12 cellular contexts compared by ENCODE assay signal in genomic region chr11:129249351-129249750, GRCh38. TPM values are rescaled to one million over a fixed set of nuclear protein-coding genes. Genes with fewer than 3 reads are reported as not detected.
DNase-seq lines count a peak whose midpoint lies in the region; ATAC-seq and TF ChIP-seq lines count a peak whose summit lies in the region.
"Had no signal": no experiment of that assay in that cellular context is flagged by ENCODE, and none has a peak within 500 bp of the region (broad histone marks: within the 10 kb centered on the region; RNA-seq: fewer than 3 reads in every experiment).

No MANE protein-coding gene starts in this region.

- H3K27me3 ChIP-seq in RWPE2 (ENCODE audit: insufficient read depth, poor library complexity, severe bottlenecking) (no peaks in the 10 kb centered on the region), smooth muscle cell (ENCODE audit: low read depth) (no peaks in the 10 kb centered on the region)
- H3K27me3 ChIP-seq: sigmoid colon had no signal

- H3K9me3 ChIP-seq in RWPE2 (ENCODE audit: severe bottlenecking) (no peaks in the 10 kb centered on the region), smooth muscle cell (replicated peaks; ENCODE audit: low read depth) (no peaks in the 10 kb centered on the region)
- H3K9me3 ChIP-seq: HAP-1, sigmoid colon had no signal

- peak overlapping the region; percentile 2 for H3K4me2 ChIP-seq in smooth muscle cell

- H3K36me3 ChIP-seq in RWPE2 (ENCODE audit: low read depth) = no peaks in the 10 kb centered on the region; the same call in 1 of the 2 replicates
- no peaks in the 10 kb centered on the region for H3K36me3 ChIP-seq in smooth muscle cell (ENCODE audit: low read depth)
- H3K36me3 ChIP-seq: HAP-1, sigmoid colon had no signal

- no peak overlapping the region for H2AFZ ChIP-seq in smooth muscle cell (ENCODE audit: low read depth)

- H3K27ac ChIP-seq in RWPE2 (ENCODE audit: poor library complexity, severe bottlenecking) = peak overlapping the region; percentile 59
- H3K27ac ChIP-seq in smooth muscle cell (ENCODE audit: low read depth) = peak overlapping the region; percentile 73
- H3K27ac ChIP-seq: epithelial cell of prostate, sigmoid colon had no signal

- H3K4me1 ChIP-seq in RWPE2 (ENCODE audit: insufficient read depth, poor library complexity, severe bottlenecking) (peaks cover 42% of the 10 kb centered on the region), smooth muscle cell (ENCODE audit: low read depth) (peaks cover 55% of the 10 kb centered on the region)

- TF ChIP-seq CTCF in RWPE2 (IDR thresholded peaks at IDR 0.05; ENCODE audit: poor library complexity, severe bottlenecking) (no peak), fibroblast of the aortic adventitia (IDR thresholded peaks at IDR 0.05; ENCODE audit: insufficient read depth, low read length) (no peak), smooth muscle cell (IDR thresholded peaks at IDR 0.05; ENCODE audit: borderline replicate concordance, insufficient read depth, poor library complexity, severe bottlenecking) (no peak)

- H4K20me1 ChIP-seq in smooth muscle cell (ENCODE audit: low read depth) = no peaks in the 10 kb centered on the region

- ATAC-seq in RWPE2 (ENCODE audit: low read depth) = peak; percentile 76
- ATAC-seq: activated T-cell treated with anti-CD3 and anti-CD28 coated beads, Interleukin-2, amount 50 U/mL, for 72 hours had no signal

- H3K4me3 ChIP-seq in RWPE2 (ENCODE audit: severe bottlenecking) = no peak overlapping the region
- no peak overlapping the region for H3K4me3 ChIP-seq in fibroblast of the aortic adventitia (ENCODE audit: low read depth, low read length)
- H3K4me3 ChIP-seq in smooth muscle cell = no peak overlapping the region
- H3K4me3 ChIP-seq: HAP-1, sigmoid colon had no signal

- H3K9ac ChIP-seq in smooth muscle cell (ENCODE audit: low read depth) = peak overlapping the region; percentile 2

- DNase-seq in GM04504 (ENCODE audit: low read depth) (peak; percentile 79), RWPE2 (ENCODE audit: low spot score) (no peak), fibroblast of the aortic adventitia (ENCODE audit: low read depth) (peak; percentile 90), smooth muscle cell (lab: John Stamatoyannopoulos, UW; ENCODE audit: unreplicated experiment) (no peak), NCI-H1105 (lab: John Stamatoyannopoulos, UW) (no peak), NCI-H1436 treated with DMSO at 0.1 percent for 48 hours (lab: John Stamatoyannopoulos, UW) (no peak), ecto neural progenitor cell (ENCODE audit: low spot score) (no peak)
- DNase-seq: activated T-cell treated with anti-CD3 and anti-CD28 coated beads, Interleukin-2, amount 50 U/mL, for 72 hours; NK-92 treated with Interleukin-12 subunit alpha and Interleukin-12 subunit beta, amount 100 ng/mL, for 24 hours; sigmoid colon had no signal

- H3F3A ChIP-seq in smooth muscle cell (ENCODE audit: low read depth) = peaks cover 6% of the 10 kb centered on the region

- WGBS in smooth muscle cell (ENCODE audit: low lambda C conversion rate) = 38% methylated on average over 4 of the region's 4 CpGs

- peaks cover 75% of the 10 kb centered on the region for H3K79me2 ChIP-seq in smooth muscle cell (ENCODE audit: low read depth)

RNA-seq across cellular contexts. Expression of gene ARHGAP32, which starts 57.2 kb away (rescaled TPM):
- 18.1 and 20.1 TPM in 2 replicates for total RNA-seq in fibroblast of the aortic adventitia (ENCODE audit: low replicate concordance)
- 17.2 and 17.8 TPM in 2 replicates for total RNA-seq in smooth muscle cell
- polyA plus RNA-seq in smooth muscle cell = 8.8 and 14.9 TPM in 2 replicates

Comparison
In these comparisons a context has a peak if more than half of its experiments do, and no peak if none do; other contexts are left out.
1. DNase-seq: peak in GM04504 (single experiment) and fibroblast of the aortic adventitia (single experiment); none in RWPE2 (single experiment), smooth muscle cell (single experiment), NCI-H1105 (single experiment), NCI-H1436 treated with DMSO at 0.1 percent for 48 hours (single experiment) and ecto neural progenitor cell (single experiment).